In genomic region chr13:23995283-23996073, GRCh38 we compare ENCODE assay signal across 1 cellular context.
TF ChIP-seq lines count a peak whose summit lies in the region.

No MANE protein-coding gene starts in this region.

TF ChIP-seq in GM12878, 131 proteins besides CTCF, POLR2A, EP300 and RAD21 (continued from another document):
- TF ChIP-seq ZBTB11 (CRISPR knock-in tag; IDR thresholded peaks at IDR 0.05) (0 out of 2 replicates have a peak, but pooled peaks have one; percentile 26), RAD51 (IDR thresholded peaks at IDR 0.05) (no peak), MTA2 (IDR thresholded peaks at IDR 0.05; ENCODE audit: low read depth) (no peak), SMAD1 (IDR thresholded peaks at IDR 0.05; ENCODE audit: low read depth, partially characterized antibody) (no peak)
